In genomic region chr17:17372856-17373520, GRCh38 we compare ENCODE assay signal across 23 cellular contexts.
A peak's percentile ranks its signal among the peaks of the same experiment; 100 is the strongest.
DNase-seq lines count a peak whose midpoint lies in the region; ATAC-seq and TF ChIP-seq lines count a peak whose summit lies in the region.
"Had no signal": no experiment of that assay in that cellular context is flagged by ENCODE, and none has a peak within 500 bp of the region (broad histone marks: within the 10 kb centered on the region; RNA-seq: fewer than 3 reads in every experiment).

No MANE protein-coding gene starts in this region.

- H3K27me3 ChIP-seq in RWPE2 (ENCODE audit: insufficient read depth, poor library complexity, severe bottlenecking), result no peaks in the 10 kb centered on the region
- no peaks in the 10 kb centered on the region for H3K27me3 ChIP-seq in neural progenitor cell
- H3K27me3 ChIP-seq in upper lobe of right lung, result no peaks in the 10 kb centered on the region
- H3K27me3 ChIP-seq: BE2C; BLaER1 treated with 17β-estradiol and CSF1 and Interleukin-3, amounts not matched to agents 10 nM and 100 nM had no signal

- H3K4me3 ChIP-seq in RWPE2 (ENCODE audit: severe bottlenecking) (no peak overlapping the region), neural progenitor cell (no peak overlapping the region), upper lobe of right lung (no peak overlapping the region)
- H3K4me3 ChIP-seq: A549; BLaER1 treated with 17β-estradiol and CSF1 and Interleukin-3, amounts not matched to agents 10 nM and 100 nM; HAP-1 had no signal

- DNase-seq in RWPE2 (ENCODE audit: low spot score) (peak; percentile 19), neural progenitor cell (ENCODE audit: low spot score) (peak; percentile 1), posterior vena cava (ENCODE audit: low spot score) (peak; percentile 57), upper lobe of right lung (peak; percentile 40), NCI-H2107 (lab: John Stamatoyannopoulos, UW) (no peak)
- DNase-seq in activated CD4-positive, alpha-beta memory T cell treated with anti-CD3 and anti-CD28 coated beads, Interleukin-2, amount 10 ng/mL, durations not matched to agents 7 days and 5 days, result no peak
- DNase-seq: 8988T; ACHN; AML-193; BE2C; Calu3; CD4-positive, alpha-beta T cell; CD8-positive, alpha-beta memory T cell; DMS53; DMS79 treated with DMSO at 0.1 percent for 48 hours; GF-D8; GOT3; HFFc6 had no signal

- CTCF ChIA-PET in activated CD4-positive, alpha-beta memory T cell treated with anti-CD3 and anti-CD28 coated beads, Interleukin-2, amount 10 ng/mL, durations not matched to agents 7 days and 5 days (lab: Charles Lee), result no interaction called here

- ATAC-seq in RWPE2 (ENCODE audit: low read depth) (no peak), upper lobe of right lung (no peak), GM19452 (IDR thresholded peaks at IDR 0.05; ENCODE audit: unreplicated experiment) (no peak)
- ATAC-seq: A549 had no signal

- H3K9ac ChIP-seq in neural progenitor cell, result no peak overlapping the region
- H3K9ac ChIP-seq: BLaER1 treated with 17β-estradiol and CSF1 and Interleukin-3, amounts not matched to agents 10 nM and 100 nM had no signal

- TF ChIP-seq CTCF in RWPE2 (IDR thresholded peaks at IDR 0.05; ENCODE audit: poor library complexity, severe bottlenecking) (no peak), neural progenitor cell (IDR thresholded peaks at IDR 0.05) (no peak), upper lobe of right lung (IDR thresholded peaks at IDR 0.05) (no peak)

- H3K9me3 Mint-ChIP-seq in neural progenitor cell, result no peaks in the 10 kb centered on the region
- no peaks in the 10 kb centered on the region for H3K9me3 Mint-ChIP-seq in activated CD4-positive, alpha-beta memory T cell treated with anti-CD3 and anti-CD28 coated beads, Interleukin-2, amount 10 ng/mL, durations not matched to agents 7 days and 5 days
- H3K9me3 Mint-ChIP-seq: CD4-positive, alpha-beta T cell; CD8-positive, alpha-beta memory T cell; HFFc6 had no signal

- no peaks in the 10 kb centered on the region for H3K9me3 ChIP-seq in RWPE2 (ENCODE audit: severe bottlenecking)
- H3K9me3 ChIP-seq in neural progenitor cell (ENCODE audit: low read depth), result no peaks in the 10 kb centered on the region
- H3K9me3 ChIP-seq in upper lobe of right lung, result no peaks in the 10 kb centered on the region
- H3K9me3 ChIP-seq: A549; BE2C; BLaER1 treated with 17β-estradiol and CSF1 and Interleukin-3, amounts not matched to agents 10 nM and 100 nM; HAP-1 had no signal

- H3K36me3 Mint-ChIP-seq in neural progenitor cell, result no peaks in the 10 kb centered on the region
- H3K36me3 Mint-ChIP-seq in activated CD4-positive, alpha-beta memory T cell treated with anti-CD3 and anti-CD28 coated beads, Interleukin-2, amount 10 ng/mL, durations not matched to agents 7 days and 5 days (ENCODE audit: low read depth), result no peaks in the 10 kb centered on the region
- H3K36me3 Mint-ChIP-seq: CD14-positive monocyte; CD8-positive, alpha-beta memory T cell had no signal

- POLR2A ChIA-PET in activated CD4-positive, alpha-beta memory T cell treated with anti-CD3 and anti-CD28 coated beads, Interleukin-2, amount 10 ng/mL, durations not matched to agents 7 days and 5 days (lab: Charles Lee), result no interaction called here

- no peak overlapping the region for H2AFZ ChIP-seq in neural progenitor cell (replicated peaks)

- H3K27me3 Mint-ChIP-seq in neural progenitor cell (ENCODE audit: insufficient read depth, low read depth), result peaks cover 10% of the 10 kb centered on the region
- peaks cover 2% of the 10 kb centered on the region for H3K27me3 Mint-ChIP-seq in activated CD4-positive, alpha-beta memory T cell treated with anti-CD3 and anti-CD28 coated beads, Interleukin-2, amount 10 ng/mL, durations not matched to agents 7 days and 5 days
- H3K27me3 Mint-ChIP-seq: CD4-positive, alpha-beta T cell; CD8-positive, alpha-beta memory T cell had no signal

- peaks cover under 1% of the 10 kb centered on the region for H3K4me1 Mint-ChIP-seq in neural progenitor cell
- no peaks in the 10 kb centered on the region for H3K4me1 Mint-ChIP-seq in activated CD4-positive, alpha-beta memory T cell treated with anti-CD3 and anti-CD28 coated beads, Interleukin-2, amount 10 ng/mL, durations not matched to agents 7 days and 5 days
- H3K4me1 Mint-ChIP-seq: CD14-positive monocyte; CD8-positive, alpha-beta memory T cell had no signal

- H3K4me3 Mint-ChIP-seq in neural progenitor cell, result peak overlapping the region; percentile 61
- no peak overlapping the region for H3K4me3 Mint-ChIP-seq in activated CD4-positive, alpha-beta memory T cell treated with anti-CD3 and anti-CD28 coated beads, Interleukin-2, amount 10 ng/mL, durations not matched to agents 7 days and 5 days
- H3K4me3 Mint-ChIP-seq: CD14-positive monocyte; CD4-positive, alpha-beta T cell; CD8-positive, alpha-beta memory T cell; HFFc6 had no signal

- no peaks in the 10 kb centered on the region for H3K79me2 ChIP-seq in neural progenitor cell (ENCODE audit: low read depth)

- no peak overlapping the region for H3K27ac Mint-ChIP-seq in neural progenitor cell
- H3K27ac Mint-ChIP-seq in activated CD4-positive, alpha-beta memory T cell treated with anti-CD3 and anti-CD28 coated beads, Interleukin-2, amount 10 ng/mL, durations not matched to agents 7 days and 5 days, result no peak overlapping the region
- H3K27ac Mint-ChIP-seq: CD14-positive monocyte; CD4-positive, alpha-beta T cell; CD8-positive, alpha-beta memory T cell; HFFc6 had no signal

- H4K20me1 ChIP-seq in neural progenitor cell (ENCODE audit: low read depth), result no peaks in the 10 kb centered on the region
- H4K20me1 ChIP-seq: BLaER1 treated with 17β-estradiol and CSF1 and Interleukin-3, amounts not matched to agents 10 nM and 100 nM had no signal

- no peaks in the 10 kb centered on the region for H3K4me1 ChIP-seq in RWPE2 (ENCODE audit: insufficient read depth, poor library complexity, severe bottlenecking)
- no peaks in the 10 kb centered on the region for H3K4me1 ChIP-seq in neural progenitor cell
- H3K4me1 ChIP-seq in upper lobe of right lung, result peaks cover 23% of the 10 kb centered on the region
- H3K4me1 ChIP-seq: BE2C, HAP-1 had no signal

- no peaks in the 10 kb centered on the region for H3F3A ChIP-seq in neural progenitor cell (ENCODE audit: low read depth)

- intact Hi-C loops in posterior vena cava (cut with DNase I) (no loop called here), upper lobe of right lung (cut with DNase I) (no loop called here)

- H3K27ac ChIP-seq in RWPE2 (ENCODE audit: poor library complexity, severe bottlenecking), result no peak overlapping the region
- H3K27ac ChIP-seq in neural progenitor cell, result no peak overlapping the region
- H3K27ac ChIP-seq in upper lobe of right lung, result no peak overlapping the region
- H3K27ac ChIP-seq: A549; BLaER1 treated with 17β-estradiol and CSF1 and Interleukin-3, amounts not matched to agents 10 nM and 100 nM had no signal

- no peak overlapping the region for H3K4me2 ChIP-seq in neural progenitor cell
- H3K4me2 ChIP-seq: A549; BLaER1 treated with 17β-estradiol and CSF1 and Interleukin-3, amounts not matched to agents 10 nM and 100 nM had no signal

- H3K36me3 ChIP-seq in RWPE2 (ENCODE audit: low read depth) (no peaks in the 10 kb centered on the region), neural progenitor cell (no peaks in the 10 kb centered on the region), upper lobe of right lung (no peaks in the 10 kb centered on the region)
- H3K36me3 ChIP-seq: BE2C; BLaER1 treated with 17β-estradiol and CSF1 and Interleukin-3, amounts not matched to agents 10 nM and 100 nM; HAP-1 had no signal

Comparison
In these comparisons a context has a peak if more than half of its experiments do, and no peak if none do; other contexts are left out.
1. DNase-seq: peak in RWPE2 (single experiment), neural progenitor cell (single experiment), posterior vena cava (single experiment) and upper lobe of right lung (single experiment); none in NCI-H2107 (single experiment) and activated CD4-positive, alpha-beta memory T cell treated with anti-CD3 and anti-CD28 coated beads, Interleukin-2, amount 10 ng/mL, durations not matched to agents 7 days and 5 days (single experiment).